In the genomic region with DNA sequence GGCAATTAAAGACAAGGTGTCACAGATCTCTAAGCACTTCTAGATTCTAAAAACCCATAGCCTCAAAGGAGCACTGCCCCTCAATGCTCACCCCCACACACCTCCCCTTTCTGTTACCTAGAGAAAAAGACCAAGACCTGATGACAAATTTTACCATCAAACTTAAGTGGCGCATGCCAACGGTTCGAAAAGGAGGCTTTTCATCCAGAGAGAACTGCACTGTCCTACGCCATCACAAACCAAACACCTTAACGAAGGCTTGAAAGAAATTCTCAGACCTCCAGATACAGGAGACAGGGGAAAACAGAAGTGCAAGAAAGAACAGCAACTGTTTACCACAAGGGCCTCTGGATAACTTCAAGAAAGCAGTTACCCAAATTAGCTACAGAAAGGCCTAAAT, we compare ENCODE assay signal across 21 cellular contexts. TPM values are rescaled to one million over a fixed set of nuclear protein-coding genes. Genes with fewer than 3 reads are reported as not detected.
DNase-seq lines count a peak whose midpoint lies in the region; ATAC-seq and TF ChIP-seq lines count a peak whose summit lies in the region.
"Had no signal": no experiment of that assay in that cellular context is flagged by ENCODE, and none has a peak within 500 bp of the region (broad histone marks: within the 10 kb centered on the region; RNA-seq: fewer than 3 reads in every experiment).

No MANE protein-coding gene starts in this region.

- peak overlapping the region; percentile 0 for H3K27ac Mint-ChIP-seq in stimulated activated naive CD8-positive, alpha-beta T cell treated with anti-CD3 and anti-CD28 coated beads, Interleukin-15, Interleukin-2, amounts not matched to agents 100 ng/mL and 50 ng/mL, for 24 hours
- H3K27ac Mint-ChIP-seq in stimulated activated naive CD8-positive, alpha-beta T cell treated with anti-CD3 and anti-CD28 coated beads, Interleukin-15, amount 100 ng/mL, for 72 hours = no peak overlapping the region
- H3K27ac Mint-ChIP-seq in naive thymus-derived CD4-positive, alpha-beta T cell = peak overlapping the region in 5 of 9 donors; percentile 1 to 88 (median 59)
- H3K27ac Mint-ChIP-seq: activated CD4-positive, alpha-beta T cell treated with anti-CD3 and anti-CD28 coated beads, Interleukin-2, amount 10 ng/mL, durations not matched to agents 24 days and 14 days had no signal

- peaks cover 6% of the 10 kb centered on the region; the same call in 1 of the 2 replicates for H3K4me1 ChIP-seq in Panc1 (ENCODE audit: control insufficient read depth, insufficient read depth, low read length)
- peaks cover 14 to 18% of the 10 kb centered on the region in 2 donors for H3K4me1 ChIP-seq in naive thymus-derived CD4-positive, alpha-beta T cell (ENCODE audit: control insufficient read depth in 2 of 2, insufficient read depth in 2 of 2, low read length in 2 of 2)
- H3K4me1 ChIP-seq in A673 (ENCODE audit: insufficient read depth, low read length, poor library complexity, severe bottlenecking) = peaks cover 16% of the 10 kb centered on the region
- H3K4me1 ChIP-seq: Caco-2 had no signal

- no peaks in the 10 kb centered on the region for H3K36me3 Mint-ChIP-seq in stimulated activated naive CD8-positive, alpha-beta T cell treated with anti-CD3 and anti-CD28 coated beads, Interleukin-15, Interleukin-2, amounts not matched to agents 100 ng/mL and 50 ng/mL, for 24 hours (ENCODE audit: low read depth)
- peaks cover 0 to 4% (median 3%) of the 10 kb centered on the region in 5 donors for H3K36me3 Mint-ChIP-seq in naive thymus-derived CD4-positive, alpha-beta T cell

- CTCF ChIA-PET in Panc1 (lab: Charles Lee) (interaction anchor here (0.6 kb wide), 1 partner anchor 27 kb away, joined by 8 read pairs; no protein-coding TSS in a partner anchor), A673 (lab: Charles Lee) (interaction anchor here (0.6 kb wide), 1 partner anchor 310 kb away, joined by 5 read pairs; no protein-coding TSS in a partner anchor)
- CTCF ChIA-PET in naive thymus-derived CD4-positive, alpha-beta T cell (lab: Charles Lee) = no interaction called here

- intact Hi-C loops in Panc1 (cut with micrococcal nuclease; ENCODE audit: unreplicated experiment) = no loop called here
- intact Hi-C loops in naive thymus-derived CD4-positive, alpha-beta T cell (cut with micrococcal nuclease) = loop anchor here (10.0 kb wide), 3 partner anchors 371 to 1621 kb away; a partner anchor contains a TSS
- intact Hi-C loops in A673 (cut with micrococcal nuclease; ENCODE audit: unreplicated experiment) = no loop called here

- H3K27me3 Mint-ChIP-seq in stimulated activated naive CD8-positive, alpha-beta T cell treated with anti-CD3 and anti-CD28 coated beads, Interleukin-15, Interleukin-2, amounts not matched to agents 100 ng/mL and 50 ng/mL, for 24 hours = no peaks in the 10 kb centered on the region
- no peaks in the 10 kb centered on the region for H3K27me3 Mint-ChIP-seq in stimulated activated naive CD8-positive, alpha-beta T cell treated with anti-CD3 and anti-CD28 coated beads, Interleukin-15, amount 100 ng/mL, for 72 hours
- H3K27me3 Mint-ChIP-seq in naive thymus-derived CD4-positive, alpha-beta T cell = peaks cover 0 to 3% (median 0%) of the 10 kb centered on the region in 5 donors
- H3K27me3 Mint-ChIP-seq: activated CD4-positive, alpha-beta T cell treated with anti-CD3 and anti-CD28 coated beads, Interleukin-2, amount 10 ng/mL, durations not matched to agents 24 days and 14 days had no signal

- H3K4me3 ChIP-seq in Panc1 (ENCODE audit: low read depth in 2 of 2, low read length in 2 of 2) (no peak overlapping the region), A673 (ENCODE audit: low read depth, low read length, poor library complexity, severe bottlenecking) (no peak overlapping the region)
- no peak overlapping the region for H3K4me3 ChIP-seq in naive thymus-derived CD4-positive, alpha-beta T cell (ENCODE audit: low read length)
- H3K4me3 ChIP-seq: dorsolateral prefrontal cortex, HAP-1, thoracic aorta had no signal

- H3K4me1 Mint-ChIP-seq in stimulated activated naive CD8-positive, alpha-beta T cell treated with anti-CD3 and anti-CD28 coated beads, Interleukin-15, Interleukin-2, amounts not matched to agents 100 ng/mL and 50 ng/mL, for 24 hours (ENCODE audit: low read depth) = peaks cover 17% of the 10 kb centered on the region
- H3K4me1 Mint-ChIP-seq in stimulated activated naive CD8-positive, alpha-beta T cell treated with anti-CD3 and anti-CD28 coated beads, Interleukin-15, amount 100 ng/mL, for 72 hours = no peaks in the 10 kb centered on the region
- H3K4me1 Mint-ChIP-seq in naive thymus-derived CD4-positive, alpha-beta T cell = peaks cover 6 to 23% (median 17%) of the 10 kb centered on the region in 7 donors

- H3K9me3 Mint-ChIP-seq in stimulated activated naive CD8-positive, alpha-beta T cell treated with anti-CD3 and anti-CD28 coated beads, Interleukin-15, Interleukin-2, amounts not matched to agents 100 ng/mL and 50 ng/mL, for 24 hours = peaks cover 4% of the 10 kb centered on the region
- peaks cover 6% of the 10 kb centered on the region in 2 donors for H3K9me3 Mint-ChIP-seq in stimulated activated naive CD8-positive, alpha-beta T cell treated with anti-CD3 and anti-CD28 coated beads, Interleukin-15, amount 100 ng/mL, for 72 hours
- peaks cover 0 to 6% (median 3%) of the 10 kb centered on the region in 11 donors for H3K9me3 Mint-ChIP-seq in naive thymus-derived CD4-positive, alpha-beta T cell

- H3K36me3 ChIP-seq in Panc1 (ENCODE audit: control insufficient read depth, insufficient read depth, low read length) (no peaks in the 10 kb centered on the region), A673 (ENCODE audit: insufficient read depth, low read length, poor library complexity, severe bottlenecking) (no peaks in the 10 kb centered on the region)
- no peaks in the 10 kb centered on the region for H3K36me3 ChIP-seq in naive thymus-derived CD4-positive, alpha-beta T cell (ENCODE audit: control insufficient read depth in 2 of 3, insufficient read depth in 3 of 3, low read length in 3 of 3)
- H3K36me3 ChIP-seq: HAP-1, thoracic aorta had no signal

- in situ Hi-C loops in Panc1 (cut with HindIII; ENCODE audit: low pct_unique_long_range_greater_than_20kb, low sequenced_read_pairs) = no loop called here

- H3K9me3 ChIP-seq in Panc1 (ENCODE audit: control insufficient read depth, insufficient read depth, low read depth, low read length) = no peaks in the 10 kb centered on the region
- H3K9me3 ChIP-seq in naive thymus-derived CD4-positive, alpha-beta T cell (ENCODE audit: control insufficient read depth in 2 of 3, low read length in 3 of 3) = no peaks in the 10 kb centered on the region
- H3K9me3 ChIP-seq in A673 (ENCODE audit: low read depth, low read length, poor library complexity, severe bottlenecking) = no peaks in the 10 kb centered on the region
- H3K9me3 ChIP-seq: Caco-2, HAP-1, thoracic aorta had no signal

- peak overlapping the region; percentile 22 for H3K4me3 Mint-ChIP-seq in stimulated activated naive CD8-positive, alpha-beta T cell treated with anti-CD3 and anti-CD28 coated beads, Interleukin-15, Interleukin-2, amounts not matched to agents 100 ng/mL and 50 ng/mL, for 24 hours
- no peak overlapping the region for H3K4me3 Mint-ChIP-seq in stimulated activated naive CD8-positive, alpha-beta T cell treated with anti-CD3 and anti-CD28 coated beads, Interleukin-15, amount 100 ng/mL, for 72 hours
- peak overlapping the region in 3 of 10 donors; percentile 34 to 47 (median 35) for H3K4me3 Mint-ChIP-seq in naive thymus-derived CD4-positive, alpha-beta T cell
- H3K4me3 Mint-ChIP-seq: activated CD4-positive, alpha-beta T cell treated with anti-CD3 and anti-CD28 coated beads, Interleukin-2, amount 10 ng/mL, durations not matched to agents 24 days and 14 days had no signal

- BruUV-seq in Panc1 (replicated peaks; lab: Mats Ljungman, UMichigan) (no TSS peak), A673 (replicated peaks; lab: Mats Ljungman, UMichigan) (no TSS peak)

- ATAC-seq in stimulated activated naive CD8-positive, alpha-beta T cell treated with anti-CD3 and anti-CD28 coated beads, Interleukin-15, amount 100 ng/mL, for 72 hours = no peak
- ATAC-seq in Panc1 = no peak
- no peak for ATAC-seq in naive thymus-derived CD4-positive, alpha-beta T cell
- ATAC-seq in GM18858 (IDR thresholded peaks at IDR 0.05; ENCODE audit: unreplicated experiment) = no peak
- no peak for ATAC-seq in GM18519 (IDR thresholded peaks at IDR 0.05; ENCODE audit: low FRiP score, unreplicated experiment)
- ATAC-seq: sciatic nerve had no signal

- no peak for DNase-seq in stimulated activated naive CD8-positive, alpha-beta T cell treated with anti-CD3 and anti-CD28 coated beads, Interleukin-15, amount 100 ng/mL, for 72 hours
- no peak for DNase-seq in Panc1 (ENCODE audit: low read depth, low spot score)
- no peak for DNase-seq in naive thymus-derived CD4-positive, alpha-beta T cell
- no peak for DNase-seq in A673 (ENCODE audit: low spot score)
- DNase-seq: activated CD4-positive, alpha-beta T cell treated with anti-CD3 and anti-CD28 coated beads, Interleukin-2, amount 10 ng/mL, durations not matched to agents 24 days and 14 days; Caco-2; caudate nucleus; dorsolateral prefrontal cortex; foreskin fibroblast; Kasumi-1; NCI-H1105 treated with DMSO at 0.1 percent for 48 hours; NCI-H510A treated with DMSO at 0.1 percent for 48 hours; SHP77; SW 1271 had no signal

- no peak for TF ChIP-seq CTCF in Panc1 (IDR thresholded peaks at IDR 0.05)
- TF ChIP-seq CTCF in A673 (conservative IDR thresholded peaks at IDR 0.05; ENCODE audit: low read depth, low read length) = no peak

- H3K27me3 ChIP-seq in Panc1 (ENCODE audit: control insufficient read depth, insufficient read depth, low read length) = no peaks in the 10 kb centered on the region
- H3K27me3 ChIP-seq in naive thymus-derived CD4-positive, alpha-beta T cell (ENCODE audit: control insufficient read depth in 2 of 2, insufficient read depth in 2 of 2, low read length in 2 of 2) = no peaks in the 10 kb centered on the region
- no peaks in the 10 kb centered on the region for H3K27me3 ChIP-seq in A673 (replicated peaks; ENCODE audit: insufficient read depth, low read depth, low read length, poor library complexity)
- H3K27me3 ChIP-seq: dorsolateral prefrontal cortex had no signal

- H3K27ac ChIP-seq in Panc1 (ENCODE audit: low read length) = peak overlapping the region; percentile 4; the same call in 1 of the 2 replicates
- no peak overlapping the region for H3K27ac ChIP-seq in naive thymus-derived CD4-positive, alpha-beta T cell (ENCODE audit: low read depth, low read length)
- H3K27ac ChIP-seq in A673 (ENCODE audit: low read depth, low read length, poor library complexity, severe bottlenecking) = no peak overlapping the region
- H3K27ac ChIP-seq: epithelial cell of prostate, thoracic aorta had no signal

- POLR2A ChIA-PET in Panc1 (lab: Charles Lee) = interaction anchor here (0.6 kb wide), 1 partner anchor 41 kb away, joined by 3 read pairs; no protein-coding TSS in a partner anchor
- POLR2A ChIA-PET in naive thymus-derived CD4-positive, alpha-beta T cell (lab: Charles Lee) = interaction anchor here (0.7 to 1.0 kb wide), 3 partner anchors 15 to 96 kb away, joined by 3 to 4 read pairs (median 4); a partner anchor contains a TSS
- POLR2A ChIA-PET in A673 (lab: Charles Lee; ENCODE audit: low non-redundant PET) = no interaction called here

RNA-seq across cellular contexts. Expression of a gene that starts 2.0 kb away (rescaled TPM):
- total RNA-seq in Panc1 (2021; ENCODE audit: unreplicated experiment) = 5.3 TPM
- 0.85 TPM for polyA plus RNA-seq in Panc1 (2012; ENCODE audit: insufficient read length)
- total RNA-seq in naive thymus-derived CD4-positive, alpha-beta T cell = 10 to 100 TPM; 11.8 to 42.1 (median 23.7) TPM
- polyA plus RNA-seq in naive thymus-derived CD4-positive, alpha-beta T cell = 1 to 10 TPM; 9.1 to 9.4 TPM
- 7.6 and 14.0 TPM in 2 replicates for total RNA-seq in A673 (2021)

RNA-seq across cellular contexts. Expression of a gene that starts 18.5 kb away (rescaled TPM):
- total RNA-seq in Panc1 (2021; ENCODE audit: unreplicated experiment) = 4.4 TPM
- 4.9 TPM for polyA plus RNA-seq in Panc1 (2012; ENCODE audit: insufficient read length)
- 10 to 100 TPM in 4 of 5 experiments, 1 to 10 TPM in 1; 8.8 to 23.6 (median 17.2) TPM for total RNA-seq in naive thymus-derived CD4-positive, alpha-beta T cell
- polyA plus RNA-seq in naive thymus-derived CD4-positive, alpha-beta T cell = 10 to 100 TPM; 13.6 to 18.0 TPM
- total RNA-seq in A673 (2021) = 19.7 and 23.2 TPM in 2 replicates

Comparison
In these comparisons a context has a peak if more than half of its experiments do, and no peak if none do; other contexts are left out.
1. H3K27ac Mint-ChIP-seq: peak in stimulated activated naive CD8-positive, alpha-beta T cell treated with anti-CD3 and anti-CD28 coated beads, Interleukin-15, Interleukin-2, amounts not matched to agents 100 ng/mL and 50 ng/mL, for 24 hours (single experiment) and naive thymus-derived CD4-positive, alpha-beta T cell (5 of 9); none in stimulated activated naive CD8-positive, alpha-beta T cell treated with anti-CD3 and anti-CD28 coated beads, Interleukin-15, amount 100 ng/mL, for 72 hours (0 of 2).
2. intact Hi-C loops: an anchor here in naive thymus-derived CD4-positive, alpha-beta T cell (10.0 kb wide); none called in Panc1 and A673.